In the genomic region with DNA sequence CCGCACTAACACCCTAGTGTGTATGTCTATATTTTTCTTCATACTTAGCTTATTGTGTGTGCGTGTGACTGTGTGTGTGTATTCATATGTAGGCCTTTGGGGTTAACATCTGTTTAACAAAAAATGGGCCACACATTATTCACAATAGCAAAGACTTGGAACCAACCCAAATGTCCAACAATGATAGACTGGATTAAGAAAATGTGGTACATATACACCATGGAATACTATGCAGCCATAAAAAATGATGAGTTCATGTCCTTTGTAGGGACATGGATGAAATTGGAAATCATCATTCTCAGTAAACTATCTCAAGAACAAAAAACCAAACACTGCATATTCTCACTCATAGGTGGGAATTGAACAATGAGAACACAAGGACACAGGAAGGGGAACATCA, we compare ENCODE assay signal across 4 cellular contexts. TPM values are rescaled to one million over a fixed set of nuclear protein-coding genes. Genes with fewer than 3 reads are reported as not detected.
"Had no signal": no experiment of that assay in that cellular context is flagged by ENCODE, and none has a peak within 500 bp of the region (broad histone marks: within the 10 kb centered on the region; RNA-seq: fewer than 3 reads in every experiment).

No MANE protein-coding gene starts in this region.

RNA-seq across cellular contexts. Expression of a gene that starts 25.8 kb away (rescaled TPM):
- total RNA-seq: natural killer cell had no signal

RNA-seq across cellular contexts. Expression of a gene that starts 50.4 kb away (rescaled TPM):
- total RNA-seq: natural killer cell treated with Interleukin-12 subunit alpha and Interleukin-12 subunit beta and Interleukin-15 and Interleukin-18, amount 100 ng/mL, for 72 hours had no signal

RNA-seq across cellular contexts. Expression of a gene that starts 57.3 kb away (rescaled TPM):
- total RNA-seq: naive thymus-derived CD8-positive, alpha-beta T cell had no signal
- polyA plus RNA-seq: neural cell had no signal
